13 cellular contexts compared by ENCODE assay signal in the genomic region with DNA sequence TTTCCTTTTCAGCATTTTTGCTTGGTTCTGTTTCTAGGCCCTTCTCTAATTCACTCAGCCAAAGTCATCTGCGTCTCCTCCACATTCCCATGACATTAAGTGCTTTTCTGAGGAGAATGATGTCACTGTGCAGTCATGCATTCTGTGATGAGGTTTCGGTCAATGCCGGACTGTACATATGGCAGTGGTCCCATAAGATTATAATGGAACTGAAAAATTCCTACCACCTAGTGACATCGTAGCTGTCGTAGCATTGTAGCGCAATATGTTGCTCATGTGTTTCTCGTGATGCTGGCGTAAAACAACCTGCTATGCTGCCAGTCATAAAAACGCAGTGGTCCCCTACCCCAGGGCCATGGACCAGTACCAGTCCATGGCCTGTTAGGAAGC.
DNase-seq lines count a peak whose midpoint lies in the region; ATAC-seq and TF ChIP-seq lines count a peak whose summit lies in the region.
"Had no signal": no experiment of that assay in that cellular context is flagged by ENCODE, and none has a peak within 500 bp of the region (broad histone marks: within the 10 kb centered on the region; RNA-seq: fewer than 3 reads in every experiment).

No MANE protein-coding gene starts in this region.

- no peaks in the 10 kb centered on the region for H3K36me3 Mint-ChIP-seq in neural progenitor cell
- no peaks in the 10 kb centered on the region for H3K36me3 Mint-ChIP-seq in stimulated activated effector memory CD8-positive, alpha-beta T cell treated with anti-CD3 and anti-CD28 coated beads, Interleukin-12 subunit alpha, Interleukin-12 subunit beta, amount 100 ng/mL, for 72 hours
- H3K36me3 Mint-ChIP-seq: CD4-positive, CD25-positive, alpha-beta regulatory T cell had no signal

- peaks cover 34% of the 10 kb centered on the region for H3K4me1 Mint-ChIP-seq in neural progenitor cell
- H3K4me1 Mint-ChIP-seq in stimulated activated effector memory CD8-positive, alpha-beta T cell treated with anti-CD3 and anti-CD28 coated beads, Interleukin-12 subunit alpha, Interleukin-12 subunit beta, amount 100 ng/mL, for 72 hours: no peaks in the 10 kb centered on the region
- H3K4me1 Mint-ChIP-seq: CD4-positive, CD25-positive, alpha-beta regulatory T cell had no signal

- H3K79me2 ChIP-seq in neural progenitor cell (ENCODE audit: low read depth): no peaks in the 10 kb centered on the region

- H3K4me2 ChIP-seq in neural progenitor cell: no peak overlapping the region

- peaks cover 12% of the 10 kb centered on the region for H3K27me3 Mint-ChIP-seq in neural progenitor cell (ENCODE audit: insufficient read depth, low read depth)

- no peaks in the 10 kb centered on the region for H4K20me1 ChIP-seq in neural progenitor cell (ENCODE audit: low read depth)

- intact Hi-C loops in vagina (cut with DNase I): no loop called here

- H3K27me3 ChIP-seq in BJ (ENCODE audit: control insufficient read depth, insufficient read depth, low read length) (no peaks in the 10 kb centered on the region), SJCRH30 (no peaks in the 10 kb centered on the region), neural progenitor cell (no peaks in the 10 kb centered on the region), vagina (no peaks in the 10 kb centered on the region)
- H3K27me3 ChIP-seq: SJSA1 had no signal

- peaks cover 35% of the 10 kb centered on the region for H3K4me1 ChIP-seq in SJCRH30
- peaks cover 15% of the 10 kb centered on the region for H3K4me1 ChIP-seq in neural progenitor cell
- peaks cover 35% of the 10 kb centered on the region for H3K4me1 ChIP-seq in vagina

- H3F3A ChIP-seq in neural progenitor cell (ENCODE audit: low read depth): no peaks in the 10 kb centered on the region

- H3K4me3 ChIP-seq in BJ (ENCODE audit: low read depth, low read length) (no peak overlapping the region), SJCRH30 (peak overlapping the region; percentile 31; the same call in 1 of the 2 replicates), fibroblast of villous mesenchyme (ENCODE audit: low read depth, low read length) (no peak overlapping the region), neural progenitor cell (no peak overlapping the region), vagina (no peak overlapping the region)
- H3K4me3 ChIP-seq: SJSA1 had no signal

- no peak for ATAC-seq in GM18867 (IDR thresholded peaks at IDR 0.05; ENCODE audit: unreplicated experiment)
- no peak for ATAC-seq in HG02852 (IDR thresholded peaks at IDR 0.05; ENCODE audit: unreplicated experiment)
- ATAC-seq in stimulated activated effector memory CD8-positive, alpha-beta T cell treated with anti-CD3 and anti-CD28 coated beads, Interleukin-12 subunit alpha, Interleukin-12 subunit beta, amount 100 ng/mL, for 72 hours: no peak
- ATAC-seq: HCT116 had no signal

- TF ChIP-seq CTCF in BJ (IDR thresholded peaks at IDR 0.05; ENCODE audit: insufficient read depth, low read depth, low read length): no peak
- TF ChIP-seq CTCF in fibroblast of villous mesenchyme (IDR thresholded peaks at IDR 0.05; ENCODE audit: insufficient read depth, low read depth, low read length): no peak
- TF ChIP-seq CTCF in neural progenitor cell (IDR thresholded peaks at IDR 0.05): no peak
- TF ChIP-seq CTCF in vagina (IDR thresholded peaks at IDR 0.05): no peak

- no peak for TF ChIP-seq POLR2A in vagina (IDR thresholded peaks at IDR 0.05)

- POLR2A ChIA-PET in BJ (lab: Charles Lee): interaction anchor here (1.1 kb wide), 1 partner anchor 16 kb away, joined by 3 read pairs; no protein-coding TSS in a partner anchor

- no peak overlapping the region for H2AFZ ChIP-seq in neural progenitor cell (replicated peaks)

- CTCF ChIA-PET in BJ (lab: Yijun Ruan, JAX): no interaction called here

- DNase-seq in BJ (ENCODE audit: low read depth) (peak; percentile 70), SJCRH30 (peak; percentile 63 to 76), fibroblast of villous mesenchyme (ENCODE audit: low read depth) (peak; percentile 90), neural progenitor cell (ENCODE audit: low spot score) (no peak), vagina (ENCODE audit: extremely low spot score in 2 of 2) (no peak)
- DNase-seq in stimulated activated effector memory CD8-positive, alpha-beta T cell treated with anti-CD3 and anti-CD28 coated beads, Interleukin-12 subunit alpha, Interleukin-12 subunit beta, amount 100 ng/mL, for 72 hours (ENCODE audit: low spot score in 2 of 2): no peak
- DNase-seq: CD4-positive, CD25-positive, alpha-beta regulatory T cell; cortex of kidney; stimulated activated naive CD4-positive, alpha-beta T cell had no signal

- H3K9me3 ChIP-seq in SJCRH30 (replicated peaks) (no peaks in the 10 kb centered on the region), neural progenitor cell (ENCODE audit: low read depth) (no peaks in the 10 kb centered on the region), vagina (no peaks in the 10 kb centered on the region)
- H3K9me3 ChIP-seq: SJSA1 had no signal

- H3K9me3 Mint-ChIP-seq in neural progenitor cell: peaks cover 2% of the 10 kb centered on the region
- no peaks in the 10 kb centered on the region for H3K9me3 Mint-ChIP-seq in stimulated activated effector memory CD8-positive, alpha-beta T cell treated with anti-CD3 and anti-CD28 coated beads, Interleukin-12 subunit alpha, Interleukin-12 subunit beta, amount 100 ng/mL, for 72 hours
- H3K9me3 Mint-ChIP-seq: CD4-positive, CD25-positive, alpha-beta regulatory T cell had no signal

- peak overlapping the region; percentile 61 for H3K27ac Mint-ChIP-seq in neural progenitor cell
- H3K27ac Mint-ChIP-seq in stimulated activated effector memory CD8-positive, alpha-beta T cell treated with anti-CD3 and anti-CD28 coated beads, Interleukin-12 subunit alpha, Interleukin-12 subunit beta, amount 100 ng/mL, for 72 hours: no peak overlapping the region
- H3K27ac Mint-ChIP-seq: CD4-positive, CD25-positive, alpha-beta regulatory T cell had no signal

- H3K36me3 ChIP-seq in BJ (ENCODE audit: control insufficient read depth, insufficient read depth, low read length): no peaks in the 10 kb centered on the region
- no peaks in the 10 kb centered on the region for H3K36me3 ChIP-seq in SJCRH30
- no peaks in the 10 kb centered on the region for H3K36me3 ChIP-seq in neural progenitor cell
- H3K36me3 ChIP-seq in vagina: no peaks in the 10 kb centered on the region
- H3K36me3 ChIP-seq: SJSA1 had no signal

- H3K9ac ChIP-seq in neural progenitor cell: no peak overlapping the region

- H3K27ac ChIP-seq in SJCRH30 (peak overlapping the region; percentile 66), neural progenitor cell (no peak overlapping the region), vagina (no peak overlapping the region)
- H3K27ac ChIP-seq: SJSA1 had no signal

- H3K4me3 Mint-ChIP-seq in neural progenitor cell: no peak overlapping the region
- no peak overlapping the region for H3K4me3 Mint-ChIP-seq in stimulated activated effector memory CD8-positive, alpha-beta T cell treated with anti-CD3 and anti-CD28 coated beads, Interleukin-12 subunit alpha, Interleukin-12 subunit beta, amount 100 ng/mL, for 72 hours
- H3K4me3 Mint-ChIP-seq: CD4-positive, CD25-positive, alpha-beta regulatory T cell had no signal

Comparison
In these comparisons a context has a peak if more than half of its experiments do, and no peak if none do; other contexts are left out.
1. DNase-seq: peak in BJ (single experiment), SJCRH30 (2 of 2) and fibroblast of villous mesenchyme (single experiment); none in neural progenitor cell (single experiment), stimulated activated effector memory CD8-positive, alpha-beta T cell treated with anti-CD3 and anti-CD28 coated beads, Interleukin-12 subunit alpha, Interleukin-12 subunit beta, amount 100 ng/mL, for 72 hours (0 of 2) and vagina (0 of 2).